Comparison of ENCODE assay signal across 21 cellular contexts in genomic region chr7:158192956-158193355, GRCh38.
A peak's percentile ranks its signal among the peaks of the same experiment; 100 is the strongest.
DNase-seq lines count a peak whose midpoint lies in the region; FAIRE-seq and TF ChIP-seq lines count a peak whose summit lies in the region.
"Had no signal": no experiment of that assay in that cellular context is flagged by ENCODE, and none has a peak within 500 bp of the region (broad histone marks: within the 10 kb centered on the region; RNA-seq: fewer than 3 reads in every experiment).

No MANE protein-coding gene starts in this region.

- H3K4me3 ChIP-seq in kidney (ENCODE audit: low read length in 2 of 2) (no peak overlapping the region), spleen (no peak overlapping the region), HAP-1 (no peak overlapping the region)
- H3K4me3 ChIP-seq: BLaER1 had no signal

- 77 to 92% (median 87%) methylated on average over 16 to 18 of the region's 18 CpGs for WGBS in spleen, 5 donors

- in situ Hi-C loops in HAP-1 (cut with MboI; ENCODE audit: low sequenced_read_pairs): no loop called here

- H3K9me3 ChIP-seq in kidney (ENCODE audit: control insufficient read depth in 1 of 2, low read length in 2 of 2) (peaks cover 4 to 10% of the 10 kb centered on the region in 2 donors), spleen (peaks cover 0 to 91% (median 55%) of the 10 kb centered on the region in 8 donors), HAP-1 (no peaks in the 10 kb centered on the region)

- H3K27me3 ChIP-seq in spleen (replicated peaks in 1 of 7): no peaks in the 10 kb centered on the region
- H3K27me3 ChIP-seq in HAP-1 (ENCODE audit: low read depth): no peaks in the 10 kb centered on the region
- H3K27me3 ChIP-seq: BLaER1 had no signal

- FAIRE-seq in kidney (lab: Jason Lieb, UNC): no peak
- FAIRE-seq: A204.1, G401.6, GM12892, GM19239 had no signal

- H3K4me1 ChIP-seq in kidney (ENCODE audit: control insufficient read depth in 1 of 2, insufficient read depth in 1 of 2, low read depth in 1 of 2, low read length in 2 of 2) (no peaks in the 10 kb centered on the region), spleen (no peaks in the 10 kb centered on the region), HAP-1 (no peaks in the 10 kb centered on the region)
- H3K4me1 ChIP-seq: BLaER1, Caco-2 had no signal

- no peak overlapping the region for H3K9ac ChIP-seq in kidney (ENCODE audit: low read length in 2 of 2)
- H3K9ac ChIP-seq: BLaER1 had no signal

- H3K36me3 ChIP-seq in kidney (ENCODE audit: control insufficient read depth in 1 of 2, insufficient read depth in 2 of 2, low read length in 2 of 2): no peaks in the 10 kb centered on the region
- H3K36me3 ChIP-seq in spleen: no peaks in the 10 kb centered on the region
- no peaks in the 10 kb centered on the region for H3K36me3 ChIP-seq in HAP-1 (replicated peaks)

- DNase-seq in NCI-H146 (lab: John Stamatoyannopoulos, UW): peak; percentile 41
- no peak for DNase-seq in NCI-H146 treated with DMSO at 0.1 percent for 48 hours (lab: John Stamatoyannopoulos, UW; ENCODE audit: unreplicated experiment)
- peak; percentile 54 for DNase-seq in kidney
- peak; percentile 71 for DNase-seq in spleen
- no peak for DNase-seq in HAP-1 (ENCODE audit: low spot score in 2 of 2)
- DNase-seq in putamen (ENCODE audit: low spot score): no peak
- DNase-seq: Caco-2; CD4-positive, CD25-positive, alpha-beta regulatory T cell; CD8-positive, alpha-beta T cell; DMS153; DND-41; GOT3; H9; HFFc6 had no signal

- intact Hi-C loops in kidney (cut with DNase I) (no loop called here), spleen (cut with DNase I; ENCODE audit: low total_unique reads) (no loop called here)

- H3K27ac ChIP-seq in kidney (ENCODE audit: low read depth in 2 of 2, low read length in 2 of 2) (no peak overlapping the region), spleen (no peak overlapping the region)
- H3K27ac ChIP-seq: 22Rv1, BLaER1, C4-2B had no signal

- TF ChIP-seq POLR2A in spleen (IDR thresholded peaks at IDR 0.05): no peak

- TF ChIP-seq CTCF in kidney (IDR thresholded peaks at IDR 0.05; ENCODE audit: borderline replicate concordance, extremely low read depth, insufficient read depth): no peak
- TF ChIP-seq CTCF in spleen (IDR thresholded peaks at IDR 0.05 in 8 of 11, conservative IDR thresholded peaks at IDR 0.05 in 3 of 11): no peak

Comparison
In these comparisons a context has a peak if more than half of its experiments do, and no peak if none do; other contexts are left out.
1. DNase-seq: peak in NCI-H146 (single experiment), kidney (single experiment) and spleen (single experiment); none in NCI-H146 treated with DMSO at 0.1 percent for 48 hours (single experiment), HAP-1 (0 of 2) and putamen (single experiment).